In the genomic region with DNA sequence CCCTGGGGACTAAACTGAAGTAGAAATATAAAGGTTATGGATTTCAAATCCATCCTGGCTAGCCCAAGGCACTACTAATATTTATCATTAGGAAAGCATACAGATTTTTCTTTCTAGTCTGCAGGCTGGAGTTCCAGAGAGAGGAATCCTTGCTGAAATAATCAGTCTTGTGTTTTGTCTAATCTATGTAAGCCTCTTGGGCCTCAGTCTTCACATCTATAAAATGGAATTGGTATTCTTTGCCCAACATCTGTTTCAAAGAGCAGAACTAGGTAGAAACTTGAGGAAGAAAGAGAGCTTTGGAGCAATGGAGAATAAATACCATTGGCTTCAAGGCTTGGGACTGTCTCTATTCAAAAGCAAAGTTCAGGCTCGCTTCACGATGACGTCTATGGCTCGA, we compare ENCODE assay signal across 32 cellular contexts.
"Had no signal": no experiment of that assay in that cellular context is flagged by ENCODE, and none has a peak within 500 bp of the region (broad histone marks: within the 10 kb centered on the region; RNA-seq: fewer than 3 reads in every experiment).

No MANE protein-coding gene starts in this region.

- DNase-seq: activated CD4-positive, alpha-beta memory T cell treated with anti-CD3 and anti-CD28 coated beads, Interleukin-2, amount 10 ng/mL, durations not matched to agents 7 days and 5 days; activated CD4-positive, alpha-beta T cell treated with anti-CD3 and anti-CD28 coated beads for 1 hour; activated CD4-positive, alpha-beta T cell treated with anti-CD3 and anti-CD28 coated beads for 36 hours; activated CD4-positive, alpha-beta T cell treated with anti-CD3 and anti-CD28 coated beads for 48 hours; activated CD4-positive, alpha-beta T cell treated with anti-CD3 and anti-CD28 coated beads, Interleukin-2, amount 10 ng/mL, durations not matched to agents 7 days and 5 days; activated CD4-positive, alpha-beta T cell treated with anti-CD3 and anti-CD28 coated beads, Interleukin-2, amount 50 U/mL, for 48 hours; activated CD4-positive, CD25-positive, alpha-beta regulatory T cell; activated CD8-positive, alpha-beta memory T cell treated with anti-CD3 and anti-CD28 coated beads for 24 hours; activated CD8-positive, alpha-beta memory T cell treated with anti-CD3 and anti-CD28 coated beads, Interleukin-2, amount 10 ng/mL, durations not matched to agents 7 days and 5 days; activated CD8-positive, alpha-beta memory T cell treated with anti-CD3 and anti-CD28 coated beads, Interleukin-2, amount 50 U/mL, for 48 hours; activated CD8-positive, alpha-beta T cell treated with anti-CD3 and anti-CD28 coated beads, Interleukin-2, amount 10 ng/mL, durations not matched to agents 7 days and 5 days; activated effector memory CD4-positive, alpha-beta T cell treated with Interleukin-2 at 50 U/mL for 16 hours; activated gamma-delta T cell; activated naive CD4-positive, alpha-beta T cell treated with anti-CD3 and anti-CD28 coated beads, Interleukin-2, amount 10 ng/mL, durations not matched to agents 7 days and 5 days; activated naive CD4-positive, alpha-beta T cell treated with Interleukin-2 at 50 U/mL for 16 hours; activated naive CD8-positive, alpha-beta T cell treated with anti-CD3 and anti-CD28 coated beads, Interleukin-2, amount 10 ng/mL, durations not matched to agents 7 days and 5 days; activated naive CD8-positive, alpha-beta T cell treated with anti-CD3 and anti-CD28 coated beads, Interleukin-2, amount 50 U/mL, for 24 hours; activated T-cell treated with anti-CD3 and anti-CD28 coated beads, Interleukin-2, amount 50 U/mL, for 24 hours; activated T-cell treated with anti-CD3 and anti-CD28 coated beads, Interleukin-2, amount 50 U/mL, for 48 hours; amygdala; anterior cingulate cortex; caudate nucleus; cerebellar nuclear complex; T-helper 1 cell; T-helper 2 cell; T-helper 9 cell; WERI-Rb-1 had no signal

- H3K27ac ChIP-seq: ascending aorta, cardiac muscle cell, WERI-Rb-1 had no signal

- FAIRE-seq: bronchial epithelial cell had no signal

- H3K4me3 ChIP-seq: ascending aorta, cardiac muscle cell had no signal

- ATAC-seq: activated CD4-positive, alpha-beta T cell treated with anti-CD3 and anti-CD28 coated beads for 36 hours; activated CD4-positive, CD25-positive, alpha-beta regulatory T cell treated with anti-CD3 and anti-CD28 coated beads, Interleukin-2, amount 50 U/mL, for 24 hours; activated CD8-positive, alpha-beta memory T cell treated with anti-CD3 and anti-CD28 coated beads, Interleukin-2, amount 10 ng/mL, durations not matched to agents 7 days and 5 days; activated CD8-positive, alpha-beta T cell treated with anti-CD3 and anti-CD28 coated beads, Interleukin-2, amount 10 ng/mL, durations not matched to agents 7 days and 5 days; activated naive CD8-positive, alpha-beta T cell treated with anti-CD3 and anti-CD28 coated beads, Interleukin-2, amount 50 U/mL, for 24 hours; WTC11 had no signal

- H3K27me3 ChIP-seq: ascending aorta, cardiac muscle cell had no signal

- H3K4me1 ChIP-seq: ascending aorta had no signal

- H3K9me3 ChIP-seq: ascending aorta had no signal

- H3K36me3 ChIP-seq: ascending aorta, cardiac muscle cell had no signal
